ENCODE assay signal across 24 cellular contexts in genomic region chr4:165439981-165440380, GRCh38.
DNase-seq lines count a peak whose midpoint lies in the region; ATAC-seq, FAIRE-seq and TF ChIP-seq lines count a peak whose summit lies in the region.
"Had no signal": no experiment of that assay in that cellular context is flagged by ENCODE, and none has a peak within 500 bp of the region (broad histone marks: within the 10 kb centered on the region; RNA-seq: fewer than 3 reads in every experiment).

No MANE protein-coding gene starts in this region.

- no peak for FAIRE-seq in H54 (lab: Jason Lieb, UNC)
- FAIRE-seq: D721Med, endothelial cell of umbilical vein, H1 had no signal

- no peak for TF ChIP-seq CTCF in PC-9 (conservative IDR thresholded peaks at IDR 0.05)

- no peak overlapping the region for H3K27ac Mint-ChIP-seq in stimulated activated effector memory CD8-positive, alpha-beta T cell treated with anti-CD3 and anti-CD28 coated beads, Interleukin-12 subunit alpha, Interleukin-12 subunit beta, amount 100 ng/mL, for 72 hours
- H3K27ac Mint-ChIP-seq: naive B cell; stimulated activated naive CD8-positive, alpha-beta T cell treated with anti-CD3 and anti-CD28 coated beads, Interleukin-15, Interleukin-2, amounts not matched to agents 100 ng/mL and 50 ng/mL, for 24 hours had no signal

- ATAC-seq in HG03460 (IDR thresholded peaks at IDR 0.05; ENCODE audit: unreplicated experiment), result no peak
- ATAC-seq in stimulated activated effector memory CD8-positive, alpha-beta T cell treated with anti-CD3 and anti-CD28 coated beads, Interleukin-12 subunit alpha, Interleukin-12 subunit beta, amount 100 ng/mL, for 72 hours, result no peak

- DNase-seq in H4 (ENCODE audit: low spot score) (peak; percentile 19), PC-9 (no peak), cerebellar cortex (ENCODE audit: low spot score) (peak; percentile 45), H54 (ENCODE audit: insufficient read length, low spot score) (no peak), amniotic stem cell (lab: John Stamatoyannopoulos, UW) (no peak)
- DNase-seq in stimulated activated effector memory CD8-positive, alpha-beta T cell treated with anti-CD3 and anti-CD28 coated beads, Interleukin-12 subunit alpha, Interleukin-12 subunit beta, amount 100 ng/mL, for 72 hours (ENCODE audit: low spot score in 2 of 2), result no peak
- DNase-seq: activated gamma-delta T cell treated with Interleukin-2 at 50 U/mL for 16 hours; GDM1; naive B cell; NCI-H2081; sigmoid colon; stimulated activated CD4-positive, alpha-beta T cell treated with anti-CD3 and anti-CD28 coated beads, Interleukin-2, amount 100 ng/mL, for 24 hours; T-helper 2 cell; upper lobe of left lung had no signal

- peaks cover 3% of the 10 kb centered on the region; the same call in 1 of the 2 replicates for H3K27me3 ChIP-seq in PC-9 (ENCODE audit: insufficient read depth, low read depth)
- H3K27me3 ChIP-seq in neuron (ENCODE audit: insufficient read depth, low read length), result no peaks in the 10 kb centered on the region
- H3K27me3 ChIP-seq: BLaER1, sigmoid colon, upper lobe of left lung had no signal

- H3K36me3 Mint-ChIP-seq in stimulated activated effector memory CD8-positive, alpha-beta T cell treated with anti-CD3 and anti-CD28 coated beads, Interleukin-12 subunit alpha, Interleukin-12 subunit beta, amount 100 ng/mL, for 72 hours, result no peaks in the 10 kb centered on the region
- H3K36me3 Mint-ChIP-seq: naive B cell had no signal

- BruUV-seq in PC-9 (replicated peaks; lab: Mats Ljungman, UMichigan), result no TSS peak

- H3F3A ChIP-seq in PC-9 (ENCODE audit: insufficient read depth, low read depth), result peaks cover 12% of the 10 kb centered on the region

- H3K4me3 ChIP-seq in PC-9 (no peak overlapping the region), neuron (ENCODE audit: low read length) (no peak overlapping the region)
- H3K4me3 ChIP-seq: BLaER1, upper lobe of left lung had no signal

- no peak overlapping the region for H3K27ac ChIP-seq in PC-9
- H3K27ac ChIP-seq: BLaER1, coronary artery, HL-60, sigmoid colon, upper lobe of left lung, VCaP had no signal

- no peaks in the 10 kb centered on the region for H3K79me2 ChIP-seq in PC-9 (ENCODE audit: low read depth)

- TF ChIP-seq POLR2A in H54 (IDR thresholded peaks at IDR 0.05; ENCODE audit: low read depth, low read length), result no peak

- no peaks in the 10 kb centered on the region for H3K9me3 Mint-ChIP-seq in stimulated activated effector memory CD8-positive, alpha-beta T cell treated with anti-CD3 and anti-CD28 coated beads, Interleukin-12 subunit alpha, Interleukin-12 subunit beta, amount 100 ng/mL, for 72 hours
- H3K9me3 Mint-ChIP-seq: naive B cell; stimulated activated naive CD8-positive, alpha-beta T cell treated with anti-CD3 and anti-CD28 coated beads, Interleukin-15, Interleukin-2, amounts not matched to agents 100 ng/mL and 50 ng/mL, for 24 hours had no signal

- no peaks in the 10 kb centered on the region for H3K9me3 ChIP-seq in PC-9 (ENCODE audit: insufficient read depth, low read depth)
- H3K9me3 ChIP-seq in neuron (ENCODE audit: low read length), result no peaks in the 10 kb centered on the region
- H3K9me3 ChIP-seq: BLaER1, sigmoid colon, upper lobe of left lung had no signal

- CTCF ChIA-PET in PC-9 (lab: Charles Lee), result interaction anchor here (0.6 kb wide), 1 partner anchor 327 kb away, joined by 4 read pairs; the partner anchor contains the start of gene TMEM192

- H3K36me3 ChIP-seq in PC-9 (ENCODE audit: low read depth), result no peaks in the 10 kb centered on the region
- no peaks in the 10 kb centered on the region for H3K36me3 ChIP-seq in neuron (ENCODE audit: insufficient read depth, low read length)
- H3K36me3 ChIP-seq: BLaER1, sigmoid colon, upper lobe of left lung had no signal

- no peaks in the 10 kb centered on the region for H3K9me2 ChIP-seq in PC-9 (ENCODE audit: insufficient read depth)

- H3K4me1 ChIP-seq in PC-9 (replicated peaks; ENCODE audit: insufficient read depth), result peaks cover 26% of the 10 kb centered on the region
- H3K4me1 ChIP-seq in neuron (ENCODE audit: insufficient read depth, low read length), result peaks cover 26% of the 10 kb centered on the region
- H3K4me1 ChIP-seq: upper lobe of left lung had no signal

- POLR2A ChIA-PET in PC-9 (lab: Charles Lee; ENCODE audit: unreplicated experiment), result no interaction called here

- H3K4me3 Mint-ChIP-seq in stimulated activated effector memory CD8-positive, alpha-beta T cell treated with anti-CD3 and anti-CD28 coated beads, Interleukin-12 subunit alpha, Interleukin-12 subunit beta, amount 100 ng/mL, for 72 hours, result no peak overlapping the region
- H3K4me3 Mint-ChIP-seq: naive B cell; stimulated activated naive CD8-positive, alpha-beta T cell treated with anti-CD3 and anti-CD28 coated beads, Interleukin-15, Interleukin-2, amounts not matched to agents 100 ng/mL and 50 ng/mL, for 24 hours had no signal

- H2AFZ ChIP-seq in PC-9 (no peak overlapping the region), neuron (ENCODE audit: low read depth, low read length) (peak overlapping the region; percentile 16)

- H3K4me2 ChIP-seq in PC-9, result peak overlapping the region; percentile 76
- H3K4me2 ChIP-seq: BLaER1 had no signal

- no peaks in the 10 kb centered on the region for H4K20me1 ChIP-seq in PC-9 (ENCODE audit: insufficient read depth)
- H4K20me1 ChIP-seq: BLaER1 had no signal

- no peaks in the 10 kb centered on the region for H3K4me1 Mint-ChIP-seq in stimulated activated effector memory CD8-positive, alpha-beta T cell treated with anti-CD3 and anti-CD28 coated beads, Interleukin-12 subunit alpha, Interleukin-12 subunit beta, amount 100 ng/mL, for 72 hours
- H3K4me1 Mint-ChIP-seq: naive B cell had no signal

- intact Hi-C loops in PC-9 (cut with micrococcal nuclease; ENCODE audit: unreplicated experiment), result loop anchor here (1.0 kb wide), 1 partner anchor 113 kb away; the partner anchor contains the start of gene MSMO1

Comparison
In these comparisons a context has a peak if more than half of its experiments do, and no peak if none do; other contexts are left out.
1. DNase-seq: peak in H4 (single experiment) and cerebellar cortex (single experiment); none in PC-9 (0 of 2), H54 (single experiment), amniotic stem cell (single experiment) and stimulated activated effector memory CD8-positive, alpha-beta T cell treated with anti-CD3 and anti-CD28 coated beads, Interleukin-12 subunit alpha, Interleukin-12 subunit beta, amount 100 ng/mL, for 72 hours (0 of 2).